Comparison of ENCODE assay signal across 5 cellular contexts in the genomic region with DNA sequence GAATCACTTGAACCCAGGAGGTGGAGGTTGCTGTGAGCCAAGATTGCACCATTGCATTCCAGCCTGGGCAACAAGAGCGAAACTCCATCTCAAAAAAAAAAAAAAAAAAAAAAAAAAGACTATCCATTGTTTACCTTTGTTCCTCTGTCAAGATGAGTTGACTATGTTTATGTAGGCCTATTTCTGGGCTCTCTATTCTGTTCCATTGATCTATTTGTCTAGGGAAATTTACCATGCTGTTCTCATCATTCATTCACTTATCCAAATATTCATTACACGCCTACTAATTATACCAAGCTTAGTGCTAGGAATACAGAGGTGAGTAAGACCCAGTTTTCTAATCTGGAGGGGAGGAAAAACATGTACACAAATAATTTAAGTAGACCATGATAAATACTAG.
A peak's percentile ranks its signal among the peaks of the same experiment; 100 is the strongest.
DNase-seq lines count a peak whose midpoint lies in the region; TF ChIP-seq lines count a peak whose summit lies in the region.
"Not testable (repeated sequence)": the region's sequence is repeated elsewhere in the genome, so short reads cannot be mapped to it uniquely, and the experiment has no call there.

No MANE protein-coding gene starts in this region.

- not testable (repeated sequence) for H3K36me3 ChIP-seq in liver (ENCODE audit: control insufficient read depth in 4 of 4, insufficient read depth in 3 of 4, low read depth in 1 of 4, low read length in 3 of 4)

- not testable (repeated sequence) for TF ChIP-seq CTCF in VCaP (conservative IDR thresholded peaks at IDR 0.05); liver (IDR thresholded peaks at IDR 0.05; ENCODE audit: low read depth, low read length, missing input control)

- peak; percentile 16 to 18 for TF ChIP-seq RAD21 in liver (IDR thresholded peaks at IDR 0.05)

- not testable (repeated sequence) for H3K4me3 ChIP-seq in liver (ENCODE audit: low read depth in 1 of 3, low read length in 3 of 3)

- H3K27ac ChIP-seq in VCaP = peak overlapping the region; percentile 29; the same call in 1 of the 2 replicates
- not testable (repeated sequence) for H3K27ac ChIP-seq in liver (ENCODE audit: low read depth in 1 of 2, low read length in 2 of 2)

- not testable (repeated sequence) for H3K9ac ChIP-seq in liver (ENCODE audit: low read depth in 1 of 2, low read length in 2 of 2)

- 42% methylated on average over 2 of the region's 2 CpGs for WGBS in liver

- H3K4me1 ChIP-seq in liver (ENCODE audit: control insufficient read depth in 4 of 4, insufficient read depth in 4 of 4, low read length in 3 of 4) = peaks cover 0 to 18% (median 5%) of the 10 kb centered on the region in 4 donors

- not testable (repeated sequence) for H3K9me3 ChIP-seq in liver (ENCODE audit: control insufficient read depth in 4 of 4, low read length in 3 of 4)

- DNase-seq in NCI-H146 (lab: John Stamatoyannopoulos, UW) (peak; percentile 50), NCI-H345 (lab: John Stamatoyannopoulos, UW) (peak; percentile 38), NCI-H526 treated with DMSO at 0.1 percent for 48 hours (lab: John Stamatoyannopoulos, UW) (peak; percentile 95)

- H3K27me3 ChIP-seq in liver (ENCODE audit: control insufficient read depth in 4 of 4, insufficient read depth in 4 of 4, low read length in 3 of 4) = not testable (repeated sequence)

TF ChIP-seq in liver, 16 proteins besides CTCF, POLR2A, EP300 and RAD21:
- TF ChIP-seq JUND (IDR thresholded peaks at IDR 0.05) (peak in 1 of 2 donors; percentile 34), SP1 (IDR thresholded peaks at IDR 0.05) (peak; percentile 28), FOXA2 (IDR thresholded peaks at IDR 0.05) (peak; percentile 84), HNF4A (conservative IDR thresholded peaks at IDR 0.05) (peak; percentile 20 to 49), FOXA1 (IDR thresholded peaks at IDR 0.05) (peak; percentile 52), RXRA (IDR thresholded peaks at IDR 0.05) (peak in 1 of 2 donors; percentile 64)
- TF ChIP-seq, protein P1, sequence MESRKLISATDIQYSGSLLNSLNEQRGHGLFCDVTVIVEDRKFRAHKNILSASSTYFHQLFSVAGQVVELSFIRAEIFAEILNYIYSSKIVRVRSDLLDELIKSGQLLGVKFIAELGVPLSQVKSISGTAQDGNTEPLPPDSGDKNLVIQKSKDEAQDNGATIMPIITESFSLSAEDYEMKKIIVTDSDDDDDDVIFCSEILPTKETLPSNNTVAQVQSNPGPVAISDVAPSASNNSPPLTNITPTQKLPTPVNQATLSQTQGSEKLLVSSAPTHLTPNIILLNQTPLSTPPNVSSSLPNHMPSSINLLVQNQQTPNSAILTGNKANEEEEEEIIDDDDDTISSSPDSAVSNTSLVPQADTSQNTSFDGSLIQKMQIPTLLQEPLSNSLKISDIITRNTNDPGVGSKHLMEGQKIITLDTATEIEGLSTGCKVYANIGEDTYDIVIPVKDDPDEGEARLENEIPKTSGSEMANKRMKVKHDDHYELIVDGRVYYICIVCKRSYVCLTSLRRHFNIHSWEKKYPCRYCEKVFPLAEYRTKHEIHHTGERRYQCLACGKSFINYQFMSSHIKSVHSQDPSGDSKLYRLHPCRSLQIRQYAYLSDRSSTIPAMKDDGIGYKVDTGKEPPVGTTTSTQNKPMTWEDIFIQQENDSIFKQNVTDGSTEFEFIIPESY (IDR thresholded peaks at IDR 0.05) = peak; percentile 5

Comparison
In these comparisons a context has a peak if more than half of its experiments do, and no peak if none do; other contexts are left out.
1. DNase-seq: peak in every context shown above with its lines; median percentile 95 in NCI-H526 treated with DMSO at 0.1 percent for 48 hours; 50 in NCI-H146; 38 in NCI-H345.